21 cellular contexts compared by ENCODE assay signal in the genomic region with DNA sequence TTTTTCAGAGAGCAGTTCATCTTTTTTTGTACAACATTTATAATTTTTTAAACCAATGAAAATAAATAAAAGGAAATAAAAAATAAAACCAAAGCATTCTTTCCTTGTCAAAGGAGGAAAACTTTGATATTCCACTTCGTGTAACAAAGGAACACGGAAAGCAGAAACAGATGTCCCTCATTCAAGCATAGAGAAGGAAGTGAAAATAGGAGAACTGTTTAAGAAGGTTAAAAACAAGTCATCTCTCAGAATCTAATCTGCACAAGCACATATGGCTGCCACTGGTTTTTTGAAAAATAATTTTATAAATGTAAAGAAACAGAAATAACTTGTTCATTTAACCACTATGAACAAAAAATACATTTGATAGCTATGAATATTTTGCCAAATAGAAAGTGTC. TPM values are rescaled to one million over a fixed set of nuclear protein-coding genes. Genes with fewer than 3 reads are reported as not detected.
DNase-seq lines count a peak whose midpoint lies in the region; ATAC-seq, FAIRE-seq and TF ChIP-seq lines count a peak whose summit lies in the region.
"Had no signal": no experiment of that assay in that cellular context is flagged by ENCODE, and none has a peak within 500 bp of the region (broad histone marks: within the 10 kb centered on the region; RNA-seq: fewer than 3 reads in every experiment).

No MANE protein-coding gene starts in this region.

- no TSS peak for BruUV-seq in GM12878 (replicated peaks; lab: Mats Ljungman, UMichigan)

- no peak overlapping the region for H3K4me3 ChIP-seq in GM12878
- no peak overlapping the region for H3K4me3 ChIP-seq in tibial nerve
- H3K4me3 ChIP-seq in SK-N-SH (ENCODE audit: low read depth in 2 of 2, low read length in 1 of 2), result no peak overlapping the region
- H3K4me3 ChIP-seq: cardiac muscle cell had no signal

- no peak for TF ChIP-seq POLR2A in GM12878 (IDR thresholded peaks at IDR 0.05; ENCODE audit: low read depth, low read length)
- no peak for TF ChIP-seq POLR2A in tibial nerve (IDR thresholded peaks at IDR 0.05)

- CTCF ChIA-PET in GM12878 (lab: Yijun Ruan, JAX), result interaction anchor here (1.0 kb wide), 1 partner anchor 336 kb away, joined by 7 read pairs; no protein-coding TSS in a partner anchor
- CTCF ChIA-PET in SK-N-SH (lab: Yijun Ruan, JAX), result interaction anchor here (1.0 kb wide), 1 partner anchor 44 kb away, joined by 3 read pairs; no protein-coding TSS in a partner anchor

- TF ChIP-seq RAD21 in GM12878 (IDR thresholded peaks at IDR 0.05; ENCODE audit: insufficient read depth, low read depth, low read length) (no peak), SK-N-SH (IDR thresholded peaks at IDR 0.05; ENCODE audit: low read length) (no peak)

- TF ChIP-seq CTCF in GM12878 (IDR thresholded peaks at IDR 0.05 in 2 of 3, conservative IDR thresholded peaks at IDR 0.05 in 1 of 3; ENCODE audit: control insufficient read depth in 2 of 3, extremely low read depth in 1 of 3, insufficient read depth in 1 of 3, low read depth in 3 of 3, low read length in 3 of 3) (no peak), tibial nerve (IDR thresholded peaks at IDR 0.05) (no peak), SK-N-SH (IDR thresholded peaks at IDR 0.05) (no peak)

- WGBS in GM12878 (ENCODE audit: insufficient coverage, insufficient replicate concordance, low lambda C conversion rate, missing lambda C conversion rate), result 26% methylated on average over 2 of the region's 2 CpGs
- WGBS in tibial nerve, 2 donors, result 33 to 38% methylated on average over 2 of the region's 2 CpGs
- WGBS in SK-N-SH (ENCODE audit: low lambda C conversion rate), result 12% methylated on average over 2 of the region's 2 CpGs

- H3K9ac ChIP-seq in GM12878 (ENCODE audit: control insufficient read depth, insufficient read depth, low read length) (no peak overlapping the region), SK-N-SH (no peak overlapping the region)

- in situ Hi-C loops in GM12878 (cut with MboI), result no loop called here

- H2AFZ ChIP-seq in GM12878 (ENCODE audit: control insufficient read depth, low read depth, low read length) (no peak overlapping the region), SK-N-SH (ENCODE audit: low read depth) (no peak overlapping the region)

- no peak for TF ChIP-seq EP300 in GM12878 (IDR thresholded peaks at IDR 0.05; ENCODE audit: borderline replicate concordance in 1 of 2, control insufficient read depth in 1 of 2, low read depth in 2 of 2, low read length in 2 of 2)
- TF ChIP-seq EP300 in tibial nerve (IDR thresholded peaks at IDR 0.05), result no peak
- no peak for TF ChIP-seq EP300 in SK-N-SH (IDR thresholded peaks at IDR 0.05; ENCODE audit: borderline replicate concordance in 1 of 2, low read depth in 1 of 2, low read length in 1 of 2)

- no peak overlapping the region for H3K27ac ChIP-seq in GM12878 (ENCODE audit: control insufficient read depth, insufficient read depth)
- no peak overlapping the region for H3K27ac ChIP-seq in tibial nerve
- no peak overlapping the region for H3K27ac ChIP-seq in SK-N-SH (ENCODE audit: low read depth in 2 of 2, low read length in 1 of 2)
- H3K27ac ChIP-seq: cardiac muscle cell, foreskin keratinocyte, HL-60 had no signal

- FAIRE-seq in GM12878 (lab: Jason Lieb, UNC), result no peak
- FAIRE-seq: urothelium cell line had no signal

- RAD21 ChIA-PET in GM12878 (lab: Charles Lee; ENCODE audit: unreplicated experiment), result interaction anchor here (1.3 to 1.7 kb wide), 2 partner anchors 37 to 39 kb away, joined by 4 to 7 read pairs; a partner anchor contains a TSS

- no peaks in the 10 kb centered on the region for H3K9me2 ChIP-seq in SK-N-SH

- H3K4me1 ChIP-seq in GM12878 (ENCODE audit: control insufficient read depth, insufficient read depth, low read length) (peaks cover 10% of the 10 kb centered on the region), tibial nerve (no peaks in the 10 kb centered on the region), SK-N-SH (ENCODE audit: control insufficient read depth in 1 of 2, insufficient read depth in 2 of 2, low read depth in 1 of 2, low read length in 1 of 2) (no peaks in the 10 kb centered on the region)
- H3K4me1 ChIP-seq: foreskin keratinocyte had no signal

- POLR2A ChIA-PET in GM12878 (lab: Charles Lee) (no interaction called here), SK-N-SH (lab: Yijun Ruan, JAX) (no interaction called here)

- no peak overlapping the region for H3K4me2 ChIP-seq in GM12878 (ENCODE audit: control insufficient read depth, insufficient read depth)
- H3K4me2 ChIP-seq in SK-N-SH, result no peak overlapping the region

- no peaks in the 10 kb centered on the region for H3F3A ChIP-seq in SK-N-SH (replicated peaks; ENCODE audit: insufficient read depth)

- peaks cover 1% of the 10 kb centered on the region; the same call in 1 of the 3 replicates for H3K9me3 ChIP-seq in GM12878 (replicated peaks; ENCODE audit: control insufficient read depth, insufficient read depth, low read length)
- H3K9me3 ChIP-seq in tibial nerve, result no peaks in the 10 kb centered on the region
- H3K9me3 ChIP-seq in SK-N-SH, result no peaks in the 10 kb centered on the region

- no peak for DNase-seq in GM12878 (ENCODE audit: low read depth, low spot score)
- no peak for DNase-seq in tibial nerve (ENCODE audit: low spot score in 2 of 2)
- no peak for DNase-seq in ecto neural progenitor cell (ENCODE audit: low spot score)
- no peak for DNase-seq in SK-N-SH
- no peak for DNase-seq in NCI-H748 treated with DMSO at 0.1 percent for 48 hours (lab: John Stamatoyannopoulos, UW)
- DNase-seq: activated CD4-positive, alpha-beta T cell treated with anti-CD3 and anti-CD28 coated beads for 48 hours; activated naive CD8-positive, alpha-beta T cell treated with anti-CD3 and anti-CD28 coated beads for 36 hours; activated T-cell treated with anti-CD3 and anti-CD28 coated beads, Interleukin-2, amount 50 U/mL, for 1 hour; endodermal cell; foreskin keratinocyte; nucleus accumbens; stimulated activated CD4-positive, alpha-beta T cell treated with anti-CD3 and anti-CD28 coated beads, Interleukin-4, amount 100 ng/mL, for 4 hours; SW 1271 had no signal

- H3K79me2 ChIP-seq in GM12878 (ENCODE audit: control insufficient read depth, insufficient read depth, low read length) (no peaks in the 10 kb centered on the region), SK-N-SH (ENCODE audit: insufficient read depth) (no peaks in the 10 kb centered on the region)

- peak; percentile 48 for ATAC-seq in GM18511 (IDR thresholded peaks at IDR 0.05; ENCODE audit: unreplicated experiment)
- peak; percentile 62 for ATAC-seq in GM21529 (IDR thresholded peaks at IDR 0.05; ENCODE audit: unreplicated experiment)
- peak; percentile 51 for ATAC-seq in HG03432 (IDR thresholded peaks at IDR 0.05; ENCODE audit: unreplicated experiment)
- ATAC-seq in GM12878, result peak; percentile 69
- ATAC-seq: foreskin keratinocyte; sciatic nerve; stimulated activated effector memory CD8-positive, alpha-beta T cell treated with anti-CD3 and anti-CD28 coated beads, Interleukin-12 subunit alpha, Interleukin-12 subunit beta, amount 100 ng/mL, for 72 hours had no signal

- SMC1A ChIA-PET in GM12878 (lab: Charles Lee; ENCODE audit: uncharacterized antibody, unreplicated experiment), result interaction anchor here (0.8 to 1.5 kb wide), 5 partner anchors 11 to 36 kb away, joined by 3 to 7 read pairs (median 4); a partner anchor contains a TSS

- no peaks in the 10 kb centered on the region for H4K20me1 ChIP-seq in GM12878 (ENCODE audit: control insufficient read depth, insufficient read depth)
- no peaks in the 10 kb centered on the region for H4K20me1 ChIP-seq in SK-N-SH (ENCODE audit: insufficient read depth)

- H3K27me3 ChIP-seq in GM12878 (replicated peaks in 1 of 2; ENCODE audit: control insufficient read depth in 2 of 2, insufficient read depth in 2 of 2, low read length in 1 of 2) (no peaks in the 10 kb centered on the region), tibial nerve (no peaks in the 10 kb centered on the region), SK-N-SH (ENCODE audit: insufficient read depth) (no peaks in the 10 kb centered on the region; the same call in 1 of the 2 replicates)
- H3K27me3 ChIP-seq: cardiac muscle cell, foreskin keratinocyte had no signal

- H3K36me3 ChIP-seq in GM12878 (ENCODE audit: control insufficient read depth in 2 of 2, insufficient read depth in 2 of 2, low read length in 1 of 2) (no peaks in the 10 kb centered on the region), tibial nerve (no peaks in the 10 kb centered on the region), SK-N-SH (replicated peaks in 1 of 2; ENCODE audit: control insufficient read depth in 1 of 2, insufficient read depth in 2 of 2, low read length in 1 of 2) (no peaks in the 10 kb centered on the region)
- H3K36me3 ChIP-seq: cardiac muscle cell had no signal

- intact Hi-C loops in GM12878 (cut with micrococcal nuclease; ENCODE audit: unreplicated experiment), result loop anchor here (5.0 kb wide), 1 partner anchor 35 kb away; a partner anchor contains a TSS

TF ChIP-seq in GM12878, 131 proteins besides CTCF, POLR2A, EP300 and RAD21 (continues in another document):
- TF ChIP-seq BACH1 (IDR thresholded peaks at IDR 0.05; ENCODE audit: borderline replicate concordance), result no peak
- TF ChIP-seq NFIC (IDR thresholded peaks at IDR 0.05; ENCODE audit: low read depth, low read length), result peak; percentile 20; the same call in 1 of the 2 replicates

TF ChIP-seq in SK-N-SH, 30 proteins besides CTCF, POLR2A, EP300 and RAD21 (continues in another document):
- TF ChIP-seq FOXJ3 (CRISPR knock-in tag; IDR thresholded peaks at IDR 0.05) (no peak), CHD2 (IDR thresholded peaks at IDR 0.05; ENCODE audit: low read length, partially characterized antibody) (no peak), RCOR1 (IDR thresholded peaks at IDR 0.05; ENCODE audit: low read length) (no peak)

RNA-seq across cellular contexts. Expression of a gene that starts 35.9 kb away (rescaled TPM):
- 372 and 377 TPM in 2 replicates for total RNA-seq in GM12878 (2013; cell fraction: nucleolus; rRNA removed)
- total RNA-seq in GM12878 (2014; rRNA removed) (34.5 and 40.6 TPM in 2 replicates), GM12878 (2014; rRNA removed; fragmentation: Illumina TruSeq; extraction: Trizol) (55.3 and 61.5 TPM in 2 replicates), GM12878 (2021) (34.5 and 36.0 TPM in 2 replicates), tibial nerve (10 to 100 TPM; 43.3 to 97.2 (median 70.8) TPM)
- polyA plus RNA-seq in GM12878 (2011; ENCODE audit: low read depth), result 6.4 TPM
- polyA plus RNA-seq in GM12878 (2011; rRNA removed) (26.7 and 43.1 TPM in 2 replicates), GM12878 (2014; fragmentation: Illumina TruSeq; extraction: Trizol) (24.1 and 33.3 TPM in 2 replicates), GM12878 (2014; fragmentation: Nextera tagmentation; extraction: Ambion mirVana) (10 to 100 TPM; 28.1 to 34.4 TPM), GM12878 (2014; rRNA removed) (14.4 and 17.7 TPM in 2 replicates), GM12878 (2016; fragmentation: Nextera tagmentation; extraction: Ambion mirVana) (10 to 100 TPM; 27.7 to 30.8 TPM), SK-N-SH (2012; rRNA removed) (5.6 and 6.8 TPM in 2 replicates)
- 7.2 and 8.1 TPM in 2 replicates for polyA plus RNA-seq in GM12878 (2011; cell fraction: cytosol; rRNA removed)
- 28.8 and 30.8 TPM in 2 replicates for polyA plus RNA-seq in GM12878 (2011; cell fraction: nucleus; rRNA removed)
- 13.3 and 14.2 TPM in 2 replicates for polyA plus RNA-seq in GM12878 (2012)
- 67.0 and 86.5 TPM in 2 replicates for polyA minus RNA-seq in GM12878 (2011; rRNA and poly(A)+ RNA removed)
- polyA minus RNA-seq in GM12878 (2011; cell fraction: cytosol; rRNA and poly(A)+ RNA removed), result 15.5 and 17.4 TPM in 2 replicates
- 93.1 and 154 TPM in 2 replicates for polyA minus RNA-seq in GM12878 (2011; cell fraction: nucleus; rRNA and poly(A)+ RNA removed)
- polyA plus RNA-seq in SK-N-SH (2012; cell fraction: cytosol; rRNA removed), result 8.3 and 11.3 TPM in 2 replicates
- polyA plus RNA-seq in SK-N-SH (2012; cell fraction: nucleus; rRNA removed), result 4.1 and 11.0 TPM in 2 replicates
